In genomic region chr5:155679530-155679929, GRCh38 we compare ENCODE assay signal across 8 cellular contexts.
"Had no signal": no experiment of that assay in that cellular context is flagged by ENCODE, and none has a peak within 500 bp of the region (broad histone marks: within the 10 kb centered on the region; RNA-seq: fewer than 3 reads in every experiment).

No MANE protein-coding gene starts in this region.

- FAIRE-seq: H54, HTR-8/SVneo, K562 had no signal

- ATAC-seq: K562 had no signal

- DNase-seq: GM23248, GOT3, H9, HCEC 1CT, KG1 had no signal

- H3K27ac ChIP-seq: GM23248 had no signal

- H3K4me3 ChIP-seq: GM23248, K562 had no signal
